In the genomic region with DNA sequence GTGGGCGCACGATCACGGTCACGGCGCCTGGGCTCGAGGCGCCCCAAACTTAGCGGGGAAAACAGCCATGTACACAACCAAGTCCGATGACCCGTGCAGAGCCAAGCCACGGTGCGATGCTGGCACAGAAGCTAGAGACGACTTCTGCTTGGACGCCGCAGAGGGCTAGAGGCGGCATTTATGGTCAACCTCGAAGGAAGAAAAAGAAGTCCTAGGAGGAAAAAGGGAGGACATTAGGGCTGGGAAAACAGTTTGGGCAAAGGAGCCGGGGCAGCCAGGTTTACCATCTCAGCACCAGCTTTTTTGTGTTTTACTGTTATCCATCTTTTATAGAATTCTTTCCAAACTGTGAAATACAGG, we compare ENCODE assay signal across 1 cellular context.
TF ChIP-seq lines count a peak whose summit lies in the region.

No MANE protein-coding gene starts in this region.

TF ChIP-seq in HepG2, 621 proteins besides CTCF, POLR2A, EP300 and RAD21 (continued from another document and continues in another):
- TF ChIP-seq, protein P1, sequence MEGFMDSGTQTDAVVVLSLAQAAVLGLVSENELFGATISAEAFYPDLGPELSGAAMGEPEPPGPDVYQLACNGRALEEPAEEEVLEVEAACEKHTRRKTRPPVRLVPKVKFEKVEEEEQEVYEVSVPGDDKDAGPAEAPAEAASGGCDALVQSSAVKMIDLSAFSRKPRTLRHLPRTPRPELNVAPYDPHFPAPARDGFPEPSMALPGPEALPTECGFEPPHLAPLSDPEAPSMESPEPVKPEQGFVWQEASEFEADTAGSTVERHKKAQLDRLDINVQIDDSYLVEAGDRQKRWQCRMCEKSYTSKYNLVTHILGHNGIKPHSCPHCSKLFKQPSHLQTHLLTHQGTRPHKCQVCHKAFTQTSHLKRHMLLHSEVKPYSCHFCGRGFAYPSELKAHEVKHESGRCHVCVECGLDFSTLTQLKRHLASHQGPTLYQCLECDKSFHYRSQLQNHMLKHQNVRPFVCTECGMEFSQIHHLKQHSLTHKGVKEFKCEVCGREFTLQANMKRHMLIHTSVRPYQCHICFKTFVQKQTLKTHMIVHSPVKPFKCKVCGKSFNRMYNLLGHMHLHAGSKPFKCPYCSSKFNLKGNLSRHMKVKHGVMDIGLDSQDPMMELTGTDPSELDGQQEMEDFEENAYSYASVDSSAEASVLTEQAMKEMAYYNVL (CRISPR knock-in tag; IDR thresholded peaks at IDR 0.05; ENCODE audit: borderline replicate concordance): no peak
- TF ChIP-seq, protein P2, sequence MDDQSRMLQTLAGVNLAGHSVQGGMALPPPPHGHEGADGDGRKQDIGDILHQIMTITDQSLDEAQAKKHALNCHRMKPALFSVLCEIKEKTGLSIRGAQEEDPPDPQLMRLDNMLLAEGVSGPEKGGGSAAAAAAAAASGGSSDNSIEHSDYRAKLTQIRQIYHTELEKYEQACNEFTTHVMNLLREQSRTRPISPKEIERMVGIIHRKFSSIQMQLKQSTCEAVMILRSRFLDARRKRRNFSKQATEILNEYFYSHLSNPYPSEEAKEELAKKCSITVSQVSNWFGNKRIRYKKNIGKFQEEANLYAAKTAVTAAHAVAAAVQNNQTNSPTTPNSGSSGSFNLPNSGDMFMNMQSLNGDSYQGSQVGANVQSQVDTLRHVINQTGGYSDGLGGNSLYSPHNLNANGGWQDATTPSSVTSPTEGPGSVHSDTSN (CRISPR knock-in tag; IDR thresholded peaks at IDR 0.05; ENCODE audit: borderline replicate concordance): no peak
- TF ChIP-seq IKZF5 (CRISPR knock-in tag; IDR thresholded peaks at IDR 0.05): no peak
- TF ChIP-seq, protein P3, sequence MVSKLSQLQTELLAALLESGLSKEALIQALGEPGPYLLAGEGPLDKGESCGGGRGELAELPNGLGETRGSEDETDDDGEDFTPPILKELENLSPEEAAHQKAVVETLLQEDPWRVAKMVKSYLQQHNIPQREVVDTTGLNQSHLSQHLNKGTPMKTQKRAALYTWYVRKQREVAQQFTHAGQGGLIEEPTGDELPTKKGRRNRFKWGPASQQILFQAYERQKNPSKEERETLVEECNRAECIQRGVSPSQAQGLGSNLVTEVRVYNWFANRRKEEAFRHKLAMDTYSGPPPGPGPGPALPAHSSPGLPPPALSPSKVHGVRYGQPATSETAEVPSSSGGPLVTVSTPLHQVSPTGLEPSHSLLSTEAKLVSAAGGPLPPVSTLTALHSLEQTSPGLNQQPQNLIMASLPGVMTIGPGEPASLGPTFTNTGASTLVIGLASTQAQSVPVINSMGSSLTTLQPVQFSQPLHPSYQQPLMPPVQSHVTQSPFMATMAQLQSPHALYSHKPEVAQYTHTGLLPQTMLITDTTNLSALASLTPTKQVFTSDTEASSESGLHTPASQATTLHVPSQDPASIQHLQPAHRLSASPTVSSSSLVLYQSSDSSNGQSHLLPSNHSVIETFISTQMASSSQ (IDR thresholded peaks at IDR 0.05; ENCODE audit: low read depth): no peak
- TF ChIP-seq, protein P3 (CRISPR knock-in tag; IDR thresholded peaks at IDR 0.05; ENCODE audit: borderline replicate concordance): no peak
- no peak for TF ChIP-seq SALL1 (CRISPR knock-in tag; IDR thresholded peaks at IDR 0.05)
- no peak for TF ChIP-seq HNRNPLL (IDR thresholded peaks at IDR 0.05; ENCODE audit: low read depth, low read length, poor library complexity, severe bottlenecking)
- TF ChIP-seq, protein P4, sequence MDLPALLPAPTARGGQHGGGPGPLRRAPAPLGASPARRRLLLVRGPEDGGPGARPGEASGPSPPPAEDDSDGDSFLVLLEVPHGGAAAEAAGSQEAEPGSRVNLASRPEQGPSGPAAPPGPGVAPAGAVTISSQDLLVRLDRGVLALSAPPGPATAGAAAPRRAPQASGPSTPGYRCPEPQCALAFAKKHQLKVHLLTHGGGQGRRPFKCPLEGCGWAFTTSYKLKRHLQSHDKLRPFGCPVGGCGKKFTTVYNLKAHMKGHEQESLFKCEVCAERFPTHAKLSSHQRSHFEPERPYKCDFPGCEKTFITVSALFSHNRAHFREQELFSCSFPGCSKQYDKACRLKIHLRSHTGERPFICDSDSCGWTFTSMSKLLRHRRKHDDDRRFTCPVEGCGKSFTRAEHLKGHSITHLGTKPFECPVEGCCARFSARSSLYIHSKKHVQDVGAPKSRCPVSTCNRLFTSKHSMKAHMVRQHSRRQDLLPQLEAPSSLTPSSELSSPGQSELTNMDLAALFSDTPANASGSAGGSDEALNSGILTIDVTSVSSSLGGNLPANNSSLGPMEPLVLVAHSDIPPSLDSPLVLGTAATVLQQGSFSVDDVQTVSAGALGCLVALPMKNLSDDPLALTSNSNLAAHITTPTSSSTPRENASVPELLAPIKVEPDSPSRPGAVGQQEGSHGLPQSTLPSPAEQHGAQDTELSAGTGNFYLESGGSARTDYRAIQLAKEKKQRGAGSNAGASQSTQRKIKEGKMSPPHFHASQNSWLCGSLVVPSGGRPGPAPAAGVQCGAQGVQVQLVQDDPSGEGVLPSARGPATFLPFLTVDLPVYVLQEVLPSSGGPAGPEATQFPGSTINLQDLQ (CRISPR knock-in tag; IDR thresholded peaks at IDR 0.05): no peak
- TF ChIP-seq ZNF652 (CRISPR knock-in tag; IDR thresholded peaks at IDR 0.05; ENCODE audit: borderline replicate concordance, low read depth): no peak
- TF ChIP-seq ZNF562 (CRISPR knock-in tag; IDR thresholded peaks at IDR 0.05; ENCODE audit: borderline replicate concordance): no peak
- TF ChIP-seq KDM6A (CRISPR knock-in tag; IDR thresholded peaks at IDR 0.05; ENCODE audit: low read depth): no peak
- no peak for TF ChIP-seq NFYC (CRISPR knock-in tag; IDR thresholded peaks at IDR 0.05)
- TF ChIP-seq RFX3 (CRISPR knock-in tag; IDR thresholded peaks at IDR 0.05): no peak
- 0 out of 2 replicates have a peak, but pooled peaks have one; percentile 69 for TF ChIP-seq ZNF839 (CRISPR knock-in tag; IDR thresholded peaks at IDR 0.05; ENCODE audit: borderline replicate concordance)
- TF ChIP-seq KLF15 (CRISPR knock-in tag; IDR thresholded peaks at IDR 0.05; ENCODE audit: borderline replicate concordance): no peak
- no peak for TF ChIP-seq PRMT3 (CRISPR knock-in tag; IDR thresholded peaks at IDR 0.05; ENCODE audit: borderline replicate concordance, low read depth)
- TF ChIP-seq, protein P5, sequence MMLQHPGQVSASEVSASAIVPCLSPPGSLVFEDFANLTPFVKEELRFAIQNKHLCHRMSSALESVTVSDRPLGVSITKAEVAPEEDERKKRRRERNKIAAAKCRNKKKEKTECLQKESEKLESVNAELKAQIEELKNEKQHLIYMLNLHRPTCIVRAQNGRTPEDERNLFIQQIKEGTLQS (CRISPR knock-in tag; IDR thresholded peaks at IDR 0.05): no peak
- TF ChIP-seq, protein P6, sequence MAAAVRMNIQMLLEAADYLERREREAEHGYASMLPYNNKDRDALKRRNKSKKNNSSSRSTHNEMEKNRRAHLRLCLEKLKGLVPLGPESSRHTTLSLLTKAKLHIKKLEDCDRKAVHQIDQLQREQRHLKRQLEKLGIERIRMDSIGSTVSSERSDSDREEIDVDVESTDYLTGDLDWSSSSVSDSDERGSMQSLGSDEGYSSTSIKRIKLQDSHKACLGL (CRISPR knock-in tag; IDR thresholded peaks at IDR 0.05): no peak
- no peak for TF ChIP-seq CHCHD3 (CRISPR knock-in tag; IDR thresholded peaks at IDR 0.05)
- no peak for TF ChIP-seq YEATS4 (CRISPR knock-in tag; IDR thresholded peaks at IDR 0.05; ENCODE audit: borderline replicate concordance)
- no peak for TF ChIP-seq ZKSCAN1 (IDR thresholded peaks at IDR 0.05; ENCODE audit: low read length)
- TF ChIP-seq TCF7 (IDR thresholded peaks at IDR 0.05; ENCODE audit: low read depth): no peak
- TF ChIP-seq, protein P7, sequence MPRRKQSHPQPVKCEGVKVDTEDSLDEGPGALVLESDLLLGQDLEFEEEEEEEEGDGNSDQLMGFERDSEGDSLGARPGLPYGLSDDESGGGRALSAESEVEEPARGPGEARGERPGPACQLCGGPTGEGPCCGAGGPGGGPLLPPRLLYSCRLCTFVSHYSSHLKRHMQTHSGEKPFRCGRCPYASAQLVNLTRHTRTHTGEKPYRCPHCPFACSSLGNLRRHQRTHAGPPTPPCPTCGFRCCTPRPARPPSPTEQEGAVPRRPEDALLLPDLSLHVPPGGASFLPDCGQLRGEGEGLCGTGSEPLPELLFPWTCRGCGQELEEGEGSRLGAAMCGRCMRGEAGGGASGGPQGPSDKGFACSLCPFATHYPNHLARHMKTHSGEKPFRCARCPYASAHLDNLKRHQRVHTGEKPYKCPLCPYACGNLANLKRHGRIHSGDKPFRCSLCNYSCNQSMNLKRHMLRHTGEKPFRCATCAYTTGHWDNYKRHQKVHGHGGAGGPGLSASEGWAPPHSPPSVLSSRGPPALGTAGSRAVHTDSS (CRISPR knock-in tag; conservative IDR thresholded peaks at IDR 0.05): no peak
- no peak for TF ChIP-seq MAFK (conservative IDR thresholded peaks at IDR 0.05 in 1 of 2, IDR thresholded peaks at IDR 0.05 in 1 of 2; ENCODE audit: low read length in 2 of 2)
- no peak for TF ChIP-seq IKZF4 (CRISPR knock-in tag; IDR thresholded peaks at IDR 0.05; ENCODE audit: borderline replicate concordance, low read depth, not compliant biosample characterization)
- TF ChIP-seq POLR2AphosphoS5 (IDR thresholded peaks at IDR 0.05; ENCODE audit: low read depth, low read length): no peak
- TF ChIP-seq FIP1L1 (IDR thresholded peaks at IDR 0.05; ENCODE audit: borderline replicate concordance, insufficient read depth, low read depth, low read length): no peak
- TF ChIP-seq PCBP2 (optimal IDR thresholded peaks at IDR 0.05; ENCODE audit: low read depth, low read length, poor library complexity, severe bottlenecking): no peak
- no peak; the same call in 1 of the 2 replicates for TF ChIP-seq TFDP1 (CRISPR knock-in tag; IDR thresholded peaks at IDR 0.05; ENCODE audit: borderline replicate concordance)
- TF ChIP-seq ZNF766 (CRISPR knock-in tag; IDR thresholded peaks at IDR 0.05; ENCODE audit: borderline replicate concordance): no peak
- TF ChIP-seq FOXO1 (CRISPR knock-in tag; IDR thresholded peaks at IDR 0.05): no peak
- no peak for TF ChIP-seq ZNF256 (CRISPR knock-in tag; conservative IDR thresholded peaks at IDR 0.05)
- 0 out of 2 replicates have a peak, but pooled peaks have one; percentile 53 for TF ChIP-seq ZNF768 (CRISPR knock-in tag; IDR thresholded peaks at IDR 0.05)
- no peak for TF ChIP-seq ZNF510 (CRISPR knock-in tag; IDR thresholded peaks at IDR 0.05; ENCODE audit: low read depth)
- TF ChIP-seq ZNF10 (CRISPR knock-in tag; IDR thresholded peaks at IDR 0.05; ENCODE audit: borderline replicate concordance, low read depth): peak; percentile 68; the same call in 1 of the 2 replicates
- TF ChIP-seq ZNF615 (CRISPR knock-in tag; IDR thresholded peaks at IDR 0.05; ENCODE audit: borderline replicate concordance): no peak
